8 cellular contexts compared by ENCODE assay signal in genomic region chr2:130727286-130727924, GRCh38. TPM values are rescaled to one million over a fixed set of nuclear protein-coding genes. Genes with fewer than 3 reads are reported as not detected.
DNase-seq lines count a peak whose midpoint lies in the region; ATAC-seq, FAIRE-seq and TF ChIP-seq lines count a peak whose summit lies in the region.

No MANE protein-coding gene starts in this region.

- no peaks in the 10 kb centered on the region for H3F3A ChIP-seq in smooth muscle cell (ENCODE audit: low read depth)

- no peaks in the 10 kb centered on the region for H3K36me3 ChIP-seq in body of pancreas (replicated peaks in 1 of 2; ENCODE audit: insufficient read depth in 1 of 2, low read depth in 2 of 2)
- H3K36me3 ChIP-seq in smooth muscle cell (ENCODE audit: low read depth) = no peaks in the 10 kb centered on the region

- no peaks in the 10 kb centered on the region for H3K79me2 ChIP-seq in smooth muscle cell (ENCODE audit: low read depth)

- H3K27me3 ChIP-seq in body of pancreas (no peaks in the 10 kb centered on the region), smooth muscle cell (ENCODE audit: low read depth) (peaks cover 3% of the 10 kb centered on the region)

- H2AFZ ChIP-seq in smooth muscle cell (ENCODE audit: low read depth) = peak overlapping the region; percentile 97

- DNase-seq in Daoy (ENCODE audit: low read depth) (peak; percentile 95), GOT3 (lab: John Stamatoyannopoulos, UW) (peak; percentile 14), NCI-H1048 (lab: John Stamatoyannopoulos, UW) (peak; percentile 80), body of pancreas (peak; percentile 87 to 92 (median 89)), iPS-NIHi7 (ENCODE audit: extremely low spot score) (peak; percentile 90), smooth muscle cell (lab: John Stamatoyannopoulos, UW; ENCODE audit: unreplicated experiment) (peak; percentile 75), hepatic stellate cell (ENCODE audit: low spot score) (no peak)

- H3K9ac ChIP-seq in smooth muscle cell (ENCODE audit: low read depth) = no peak overlapping the region

- WGBS in body of pancreas, 2 donors = 0 to 1% methylated on average over 22 to 48 of the region's 48 CpGs
- WGBS in smooth muscle cell (ENCODE audit: low lambda C conversion rate) = 1% methylated on average over 48 of the region's 48 CpGs

- TF ChIP-seq POLR2A in body of pancreas (IDR thresholded peaks at IDR 0.05) = peak; percentile 50 to 75 (median 71)

- peak overlapping the region; percentile 92 for H3K4me2 ChIP-seq in smooth muscle cell

- peak; percentile 75 for FAIRE-seq in TTC549 (lab: Jason Lieb, UNC)

- H4K20me1 ChIP-seq in smooth muscle cell (ENCODE audit: low read depth) = no peaks in the 10 kb centered on the region

- TF ChIP-seq CTCF in body of pancreas (IDR thresholded peaks at IDR 0.05) (peak in 2 of 7 experiments; percentile 6 to 13), smooth muscle cell (IDR thresholded peaks at IDR 0.05; ENCODE audit: borderline replicate concordance, insufficient read depth, poor library complexity, severe bottlenecking) (no peak)

- intact Hi-C loops in body of pancreas (cut with DNase I) = no loop called here

- no peaks in the 10 kb centered on the region for H3K9me3 ChIP-seq in body of pancreas
- H3K9me3 ChIP-seq in smooth muscle cell (replicated peaks; ENCODE audit: low read depth) = no peaks in the 10 kb centered on the region

- H3K27ac ChIP-seq in body of pancreas (peak overlapping the region; percentile 74 to 83 (median 80)), smooth muscle cell (ENCODE audit: low read depth) (no peak overlapping the region)

- ATAC-seq in body of pancreas = peak; percentile 89

- H3K4me3 ChIP-seq in body of pancreas = peak overlapping the region; percentile 12 to 52
- H3K4me3 ChIP-seq in smooth muscle cell = peak overlapping the region; percentile 65

- peaks cover 25% of the 10 kb centered on the region for H3K4me1 ChIP-seq in body of pancreas
- H3K4me1 ChIP-seq in smooth muscle cell (ENCODE audit: low read depth) = peaks cover 9% of the 10 kb centered on the region

RNA-seq across cellular contexts. Expression of gene GPR148, which starts 1.5 kb away (rescaled TPM):
- total RNA-seq in Daoy (2014; rRNA removed; shearing (Covaris generic)) = not detected in 2 replicates
- not detected for total RNA-seq in body of pancreas
- total RNA-seq in smooth muscle cell = not detected in 2 replicates
- not detected in 2 replicates for polyA plus RNA-seq in smooth muscle cell

RNA-seq across cellular contexts. Expression of gene AMER3, which starts 27.9 kb away (rescaled TPM):
- total RNA-seq in Daoy (2014; rRNA removed; shearing (Covaris generic)) = not detected in 2 replicates
- total RNA-seq in body of pancreas (under 1 TPM; 0.33 to 0.78 TPM), smooth muscle cell (not detected in 2 replicates)
- polyA plus RNA-seq in smooth muscle cell = not detected in 2 replicates
